In genomic region chr5:142311725-142312124, GRCh38 we compare ENCODE assay signal across 24 cellular contexts. TPM values are rescaled to one million over a fixed set of nuclear protein-coding genes. Genes with fewer than 3 reads are reported as not detected.
"Had no signal": no experiment of that assay in that cellular context is flagged by ENCODE, and none has a peak within 500 bp of the region (broad histone marks: within the 10 kb centered on the region; RNA-seq: fewer than 3 reads in every experiment).

No MANE protein-coding gene starts in this region.

- H3K4me3 Mint-ChIP-seq: immature natural killer cell, nephron had no signal

- FAIRE-seq: endometrium, keratinocyte, small intestine had no signal

- H3K27me3 ChIP-seq: esophagus muscularis mucosa, gastrocnemius medialis, left lung, ovary, right atrium auricular region, stomach, transverse colon had no signal

- H3K27ac ChIP-seq: dorsolateral prefrontal cortex, epithelial cell of prostate, esophagus muscularis mucosa, gastrocnemius medialis, left lung, lower lobe of right lung, ovary, right atrium auricular region, stomach, thoracic aorta, transverse colon had no signal

- H3K9me3 ChIP-seq: esophagus muscularis mucosa, gastrocnemius medialis, left lung, lower lobe of right lung, ovary, right atrium auricular region, stomach, thoracic aorta, transverse colon had no signal

- ATAC-seq: gastrocnemius medialis, left lung, lower lobe of right lung had no signal

- DNase-seq: cortex of kidney; dorsolateral prefrontal cortex; effector CD8-positive, alpha-beta T cell; gastrocnemius medialis; glutamatergic neuron; immature natural killer cell; left lung; lower lobe of right lung; mesenchymal stem cell; midbrain; ovary; small intestine; stimulated activated CD4-positive, alpha-beta T cell treated with anti-CD3 and anti-CD28 coated beads, Interleukin-12 subunit alpha, Interleukin-12 subunit beta, amount 100 ng/mL, for 4 hours; stimulated activated naive CD4-positive, alpha-beta T cell; stomach; substantia nigra; transverse colon had no signal

- H3K9me3 Mint-ChIP-seq: immature natural killer cell, nephron had no signal

- H3K36me3 ChIP-seq: gastrocnemius medialis, ovary, transverse colon had no signal

- H3K4me3 ChIP-seq: dorsolateral prefrontal cortex, esophagus muscularis mucosa, gastrocnemius medialis, left lung, lower lobe of right lung, ovary, right atrium auricular region, stomach, thoracic aorta, transverse colon had no signal

- H3K27ac Mint-ChIP-seq: immature natural killer cell had no signal

RNA-seq across cellular contexts. Expression of gene SPRY4, which starts 13.1 kb away (rescaled TPM):
- polyA plus RNA-seq: immature natural killer cell had no signal
